11 cellular contexts compared by ENCODE assay signal in genomic region chr14:90726656-90727055, GRCh38.
DNase-seq lines count a peak whose midpoint lies in the region; ATAC-seq and TF ChIP-seq lines count a peak whose summit lies in the region.
"Had no signal": no experiment of that assay in that cellular context is flagged by ENCODE, and none has a peak within 500 bp of the region (broad histone marks: within the 10 kb centered on the region; RNA-seq: fewer than 3 reads in every experiment).

No MANE protein-coding gene starts in this region.

- H3K36me3 ChIP-seq in PC-3 (ENCODE audit: low read depth, low read length) = no peaks in the 10 kb centered on the region
- peaks cover 0 to 13% of the 10 kb centered on the region in 2 donors for H3K36me3 ChIP-seq in psoas muscle (ENCODE audit: insufficient read depth in 1 of 2, low read depth in 1 of 2)
- H3K36me3 ChIP-seq in WERI-Rb-1 = peaks cover 60% of the 10 kb centered on the region

- 31 to 40% (median 37%) methylated on average over 9 of the region's 9 CpGs for WGBS in psoas muscle, 3 donors

- no peak overlapping the region for H2AFZ ChIP-seq in PC-3 (ENCODE audit: low read length)

- no peaks in the 10 kb centered on the region for H3K9me3 Mint-ChIP-seq in immature natural killer cell

- no peaks in the 10 kb centered on the region for H3F3A ChIP-seq in PC-3 (ENCODE audit: low read length, unreplicated experiment)

- intact Hi-C loops in PC-3 (cut with micrococcal nuclease) = loop anchor here (1.0 kb wide), 1 partner anchor 327 kb away; no protein-coding TSS in a partner anchor
- intact Hi-C loops in psoas muscle (cut with DNase I) = no loop called here

- H3K9me3 ChIP-seq in PC-3 (ENCODE audit: low read length) = no peaks in the 10 kb centered on the region
- no peaks in the 10 kb centered on the region for H3K9me3 ChIP-seq in psoas muscle
- H3K9me3 ChIP-seq in WERI-Rb-1 (ENCODE audit: severe bottlenecking) = no peaks in the 10 kb centered on the region

- H3K27ac ChIP-seq in PC-3 (ENCODE audit: low read length) (no peak overlapping the region), psoas muscle (peak overlapping the region; percentile 78), WERI-Rb-1 (no peak overlapping the region)

- no peaks in the 10 kb centered on the region for H3K9me2 ChIP-seq in PC-3 (replicated peaks; ENCODE audit: low read length)

- H3K4me3 ChIP-seq in PC-3 (ENCODE audit: low read length) (no peak overlapping the region), fibroblast of villous mesenchyme (ENCODE audit: low read depth, low read length) (no peak overlapping the region), psoas muscle (peak overlapping the region; percentile 9), WERI-Rb-1 (ENCODE audit: low read depth, low read length) (no peak overlapping the region)
- H3K4me3 ChIP-seq: GM12878, K562 had no signal

- no peaks in the 10 kb centered on the region for H4K20me1 ChIP-seq in PC-3 (ENCODE audit: low read length)

- H3K27ac Mint-ChIP-seq in immature natural killer cell = no peak overlapping the region

- no peaks in the 10 kb centered on the region for H3K79me2 ChIP-seq in PC-3 (ENCODE audit: low read length)

- H3K36me3 Mint-ChIP-seq in immature natural killer cell = no peaks in the 10 kb centered on the region

- peak; percentile 7 for DNase-seq in EL
- peak; percentile 73 for DNase-seq in PC-3
- DNase-seq in fibroblast of villous mesenchyme (ENCODE audit: low read depth) = peak; percentile 73
- DNase-seq in psoas muscle = peak; percentile 46 to 81
- no peak for DNase-seq in activated CD8-positive, alpha-beta memory T cell treated with anti-CD3 and anti-CD28 coated beads, Interleukin-2, amount 50 U/mL, for 4 hours
- no peak for DNase-seq in stimulated activated CD4-positive, alpha-beta T cell treated with anti-CD3 and anti-CD28 coated beads, Interleukin-1b, Interleukin-23, amount 100 ng/mL, for 48 hours
- DNase-seq in WERI-Rb-1 = no peak
- no peak for DNase-seq in immature natural killer cell
- DNase-seq: activated CD8-positive, alpha-beta memory T cell treated with anti-CD3 and anti-CD28 coated beads for 24 hours had no signal

- POLR2A ChIA-PET in PC-3 (lab: Charles Lee; ENCODE audit: unreplicated experiment) = interaction anchor here (0.6 kb wide), 1 partner anchor 17 kb away, joined by 4 read pairs; no protein-coding TSS in a partner anchor

- no peak overlapping the region for H3K4me2 ChIP-seq in PC-3 (ENCODE audit: low read length)

- BruUV-seq in PC-3 (replicated peaks; lab: Mats Ljungman, UMichigan) = no TSS peak

- TF ChIP-seq CTCF in PC-3 (conservative IDR thresholded peaks at IDR 0.05; ENCODE audit: low read depth, low read length) = peak; percentile 56
- peak; percentile 36 for TF ChIP-seq CTCF in fibroblast of villous mesenchyme (IDR thresholded peaks at IDR 0.05; ENCODE audit: insufficient read depth, low read depth, low read length)
- TF ChIP-seq CTCF in psoas muscle (IDR thresholded peaks at IDR 0.05) = peak; percentile 30
- no peak for TF ChIP-seq CTCF in WERI-Rb-1 (IDR thresholded peaks at IDR 0.05; ENCODE audit: low read depth, low read length)

- no peaks in the 10 kb centered on the region for H3K27me3 ChIP-seq in PC-3 (ENCODE audit: low read length)
- H3K27me3 ChIP-seq in psoas muscle (ENCODE audit: insufficient read depth in 3 of 3, low read length in 2 of 3) = no peaks in the 10 kb centered on the region
- no peaks in the 10 kb centered on the region for H3K27me3 ChIP-seq in WERI-Rb-1 (ENCODE audit: insufficient read depth, low read depth, severe bottlenecking)

- H3K4me1 ChIP-seq in PC-3 (ENCODE audit: insufficient read depth, low read length) = peaks cover 5% of the 10 kb centered on the region; the same call in 1 of the 2 replicates
- peaks cover 10% of the 10 kb centered on the region for H3K4me1 ChIP-seq in psoas muscle

- H3K4me1 Mint-ChIP-seq in immature natural killer cell = no peaks in the 10 kb centered on the region

- peaks cover 0 to 3% (median 2%) of the 10 kb centered on the region in 3 donors for H3K27me3 Mint-ChIP-seq in immature natural killer cell (ENCODE audit: low read depth in 3 of 3)

- H3K9ac ChIP-seq in PC-3 (ENCODE audit: low read length) = no peak overlapping the region

- no peak overlapping the region for H3K4me3 Mint-ChIP-seq in immature natural killer cell

- CTCF ChIA-PET in PC-3 (lab: Charles Lee) = interaction anchor here (0.6 to 1.0 kb wide), 3 partner anchors 32 to 342 kb away, joined by 4 to 5 read pairs (median 5); no protein-coding TSS in a partner anchor

- ATAC-seq in PC-3 (peak; percentile 97), psoas muscle (peak; percentile 70 to 94 (median 82))
- ATAC-seq: GM12878, K562 had no signal

Comparison
In these comparisons a context has a peak if more than half of its experiments do, and no peak if none do; other contexts are left out.
1. DNase-seq: peak in EL (single experiment), PC-3 (single experiment), fibroblast of villous mesenchyme (single experiment) and psoas muscle (2 of 2); none in activated CD8-positive, alpha-beta memory T cell treated with anti-CD3 and anti-CD28 coated beads, Interleukin-2, amount 50 U/mL, for 4 hours (single experiment), stimulated activated CD4-positive, alpha-beta T cell treated with anti-CD3 and anti-CD28 coated beads, Interleukin-1b, Interleukin-23, amount 100 ng/mL, for 48 hours (single experiment), WERI-Rb-1 (single experiment) and immature natural killer cell (0 of 3).